ENCODE assay signal across 1 cellular context in the genomic region with DNA sequence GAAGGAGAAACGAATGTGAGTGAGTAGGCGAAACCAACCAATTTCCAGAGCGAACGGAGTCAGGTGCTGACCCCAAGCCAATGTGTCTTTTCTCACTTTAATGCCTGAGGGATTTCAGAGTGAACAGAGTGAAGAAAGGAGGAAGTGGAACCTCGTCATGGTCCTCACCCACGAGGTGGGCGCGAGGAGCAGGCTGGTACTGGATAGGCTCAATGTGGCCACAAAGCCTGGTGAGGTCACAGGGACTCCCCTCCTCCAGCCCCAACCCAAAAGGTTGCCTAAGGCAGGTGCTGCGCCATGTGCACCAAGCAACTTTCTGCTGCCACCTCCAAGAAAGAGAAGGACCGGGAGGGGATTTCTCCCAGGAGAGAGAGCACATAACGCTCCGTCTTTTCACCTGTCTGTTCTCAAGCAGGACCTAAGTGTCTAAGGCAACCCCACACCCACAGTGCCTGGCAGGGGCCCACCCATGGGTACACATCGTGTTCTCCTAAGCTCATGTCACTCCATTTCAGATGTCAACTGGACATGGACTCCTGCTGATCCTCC.
A peak's percentile ranks its signal among the peaks of the same experiment; 100 is the strongest.
TF ChIP-seq lines count a peak whose summit lies in the region.

No MANE protein-coding gene starts in this region.

TF ChIP-seq in GM12878, 131 proteins besides CTCF, POLR2A, EP300 and RAD21 (continued from another document and continues in another):
- TF ChIP-seq, protein P1, sequence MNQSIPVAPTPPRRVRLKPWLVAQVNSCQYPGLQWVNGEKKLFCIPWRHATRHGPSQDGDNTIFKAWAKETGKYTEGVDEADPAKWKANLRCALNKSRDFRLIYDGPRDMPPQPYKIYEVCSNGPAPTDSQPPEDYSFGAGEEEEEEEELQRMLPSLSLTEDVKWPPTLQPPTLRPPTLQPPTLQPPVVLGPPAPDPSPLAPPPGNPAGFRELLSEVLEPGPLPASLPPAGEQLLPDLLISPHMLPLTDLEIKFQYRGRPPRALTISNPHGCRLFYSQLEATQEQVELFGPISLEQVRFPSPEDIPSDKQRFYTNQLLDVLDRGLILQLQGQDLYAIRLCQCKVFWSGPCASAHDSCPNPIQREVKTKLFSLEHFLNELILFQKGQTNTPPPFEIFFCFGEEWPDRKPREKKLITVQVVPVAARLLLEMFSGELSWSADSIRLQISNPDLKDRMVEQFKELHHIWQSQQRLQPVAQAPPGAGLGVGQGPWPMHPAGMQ (IDR thresholded peaks at IDR 0.05; ENCODE audit: borderline replicate concordance) = no peak
- TF ChIP-seq ETV6 (conservative IDR thresholded peaks at IDR 0.05 in 1 of 2, IDR thresholded peaks at IDR 0.05 in 1 of 2; ENCODE audit: borderline replicate concordance in 1 of 2, low read depth in 1 of 2) = peak in 1 of 2 experiments; percentile 83; a peak in 2 of 4 replicates
- peak; percentile 66; the same call in 1 of the 2 replicates for TF ChIP-seq LARP7 (IDR thresholded peaks at IDR 0.05)
- TF ChIP-seq FOXK2 (IDR thresholded peaks at IDR 0.05) = no peak
- peak; percentile 93 to 95 for TF ChIP-seq BHLHE40 (IDR thresholded peaks at IDR 0.05; ENCODE audit: borderline replicate concordance in 1 of 2, low read depth in 2 of 2, low read length in 1 of 2)
- peak; percentile 89 for TF ChIP-seq SP1 (IDR thresholded peaks at IDR 0.05; ENCODE audit: low read depth, low read length)
- TF ChIP-seq, protein P2, sequence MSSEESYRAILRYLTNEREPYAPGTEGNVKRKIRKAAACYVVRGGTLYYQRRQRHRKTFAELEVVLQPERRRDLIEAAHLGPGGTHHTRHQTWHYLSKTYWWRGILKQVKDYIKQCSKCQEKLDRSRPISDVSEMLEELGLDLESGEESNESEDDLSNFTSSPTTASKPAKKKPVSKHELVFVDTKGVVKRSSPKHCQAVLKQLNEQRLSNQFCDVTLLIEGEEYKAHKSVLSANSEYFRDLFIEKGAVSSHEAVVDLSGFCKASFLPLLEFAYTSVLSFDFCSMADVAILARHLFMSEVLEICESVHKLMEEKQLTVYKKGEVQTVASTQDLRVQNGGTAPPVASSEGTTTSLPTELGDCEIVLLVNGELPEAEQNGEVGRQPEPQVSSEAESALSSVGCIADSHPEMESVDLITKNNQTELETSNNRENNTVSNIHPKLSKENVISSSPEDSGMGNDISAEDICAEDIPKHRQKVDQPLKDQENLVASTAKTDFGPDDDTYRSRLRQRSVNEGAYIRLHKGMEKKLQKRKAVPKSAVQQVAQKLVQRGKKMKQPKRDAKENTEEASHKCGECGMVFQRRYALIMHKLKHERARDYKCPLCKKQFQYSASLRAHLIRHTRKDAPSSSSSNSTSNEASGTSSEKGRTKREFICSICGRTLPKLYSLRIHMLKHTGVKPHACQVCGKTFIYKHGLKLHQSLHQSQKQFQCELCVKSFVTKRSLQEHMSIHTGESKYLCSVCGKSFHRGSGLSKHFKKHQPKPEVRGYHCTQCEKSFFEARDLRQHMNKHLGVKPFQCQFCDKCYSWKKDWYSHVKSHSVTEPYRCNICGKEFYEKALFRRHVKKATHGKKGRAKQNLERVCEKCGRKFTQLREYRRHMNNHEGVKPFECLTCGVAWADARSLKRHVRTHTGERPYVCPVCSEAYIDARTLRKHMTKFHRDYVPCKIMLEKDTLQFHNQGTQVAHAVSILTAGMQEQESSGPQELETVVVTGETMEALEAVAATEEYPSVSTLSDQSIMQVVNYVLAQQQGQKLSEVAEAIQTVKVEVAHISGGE (CRISPR knock-in tag; IDR thresholded peaks at IDR 0.05) = no peak
- TF ChIP-seq YBX1 (IDR thresholded peaks at IDR 0.05) = no peak
- TF ChIP-seq, protein P3, sequence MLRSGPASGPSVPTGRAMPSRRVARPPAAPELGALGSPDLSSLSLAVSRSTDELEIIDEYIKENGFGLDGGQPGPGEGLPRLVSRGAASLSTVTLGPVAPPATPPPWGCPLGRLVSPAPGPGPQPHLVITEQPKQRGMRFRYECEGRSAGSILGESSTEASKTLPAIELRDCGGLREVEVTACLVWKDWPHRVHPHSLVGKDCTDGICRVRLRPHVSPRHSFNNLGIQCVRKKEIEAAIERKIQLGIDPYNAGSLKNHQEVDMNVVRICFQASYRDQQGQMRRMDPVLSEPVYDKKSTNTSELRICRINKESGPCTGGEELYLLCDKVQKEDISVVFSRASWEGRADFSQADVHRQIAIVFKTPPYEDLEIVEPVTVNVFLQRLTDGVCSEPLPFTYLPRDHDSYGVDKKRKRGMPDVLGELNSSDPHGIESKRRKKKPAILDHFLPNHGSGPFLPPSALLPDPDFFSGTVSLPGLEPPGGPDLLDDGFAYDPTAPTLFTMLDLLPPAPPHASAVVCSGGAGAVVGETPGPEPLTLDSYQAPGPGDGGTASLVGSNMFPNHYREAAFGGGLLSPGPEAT (IDR thresholded peaks at IDR 0.05; ENCODE audit: low read depth) = peak; percentile 99
- TF ChIP-seq, protein P4, sequence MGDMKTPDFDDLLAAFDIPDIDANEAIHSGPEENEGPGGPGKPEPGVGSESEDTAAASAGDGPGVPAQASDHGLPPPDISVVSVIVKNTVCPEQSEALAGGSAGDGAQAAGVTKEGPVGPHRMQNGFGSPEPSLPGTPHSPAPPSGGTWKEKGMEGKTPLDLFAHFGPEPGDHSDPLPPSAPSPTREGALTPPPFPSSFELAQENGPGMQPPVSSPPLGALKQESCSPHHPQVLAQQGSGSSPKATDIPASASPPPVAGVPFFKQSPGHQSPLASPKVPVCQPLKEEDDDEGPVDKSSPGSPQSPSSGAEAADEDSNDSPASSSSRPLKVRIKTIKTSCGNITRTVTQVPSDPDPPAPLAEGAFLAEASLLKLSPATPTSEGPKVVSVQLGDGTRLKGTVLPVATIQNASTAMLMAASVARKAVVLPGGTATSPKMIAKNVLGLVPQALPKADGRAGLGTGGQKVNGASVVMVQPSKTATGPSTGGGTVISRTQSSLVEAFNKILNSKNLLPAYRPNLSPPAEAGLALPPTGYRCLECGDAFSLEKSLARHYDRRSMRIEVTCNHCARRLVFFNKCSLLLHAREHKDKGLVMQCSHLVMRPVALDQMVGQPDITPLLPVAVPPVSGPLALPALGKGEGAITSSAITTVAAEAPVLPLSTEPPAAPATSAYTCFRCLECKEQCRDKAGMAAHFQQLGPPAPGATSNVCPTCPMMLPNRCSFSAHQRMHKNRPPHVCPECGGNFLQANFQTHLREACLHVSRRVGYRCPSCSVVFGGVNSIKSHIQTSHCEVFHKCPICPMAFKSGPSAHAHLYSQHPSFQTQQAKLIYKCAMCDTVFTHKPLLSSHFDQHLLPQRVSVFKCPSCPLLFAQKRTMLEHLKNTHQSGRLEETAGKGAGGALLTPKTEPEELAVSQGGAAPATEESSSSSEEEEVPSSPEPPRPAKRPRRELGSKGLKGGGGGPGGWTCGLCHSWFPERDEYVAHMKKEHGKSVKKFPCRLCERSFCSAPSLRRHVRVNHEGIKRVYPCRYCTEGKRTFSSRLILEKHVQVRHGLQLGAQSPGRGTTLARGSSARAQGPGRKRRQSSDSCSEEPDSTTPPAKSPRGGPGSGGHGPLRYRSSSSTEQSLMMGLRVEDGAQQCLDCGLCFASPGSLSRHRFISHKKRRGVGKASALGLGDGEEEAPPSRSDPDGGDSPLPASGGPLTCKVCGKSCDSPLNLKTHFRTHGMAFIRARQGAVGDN (IDR thresholded peaks at IDR 0.05) = peak; percentile 99
- TF ChIP-seq SMC3 (IDR thresholded peaks at IDR 0.05; ENCODE audit: borderline replicate concordance, low read length) = peak; percentile 16; the same call in 1 of the 2 replicates
- peak; percentile 98 to 99 for TF ChIP-seq IKZF2 (IDR thresholded peaks at IDR 0.05)
- TF ChIP-seq EED (IDR thresholded peaks at IDR 0.05; ENCODE audit: low read depth) = peak; percentile 97
- TF ChIP-seq, protein P5, sequence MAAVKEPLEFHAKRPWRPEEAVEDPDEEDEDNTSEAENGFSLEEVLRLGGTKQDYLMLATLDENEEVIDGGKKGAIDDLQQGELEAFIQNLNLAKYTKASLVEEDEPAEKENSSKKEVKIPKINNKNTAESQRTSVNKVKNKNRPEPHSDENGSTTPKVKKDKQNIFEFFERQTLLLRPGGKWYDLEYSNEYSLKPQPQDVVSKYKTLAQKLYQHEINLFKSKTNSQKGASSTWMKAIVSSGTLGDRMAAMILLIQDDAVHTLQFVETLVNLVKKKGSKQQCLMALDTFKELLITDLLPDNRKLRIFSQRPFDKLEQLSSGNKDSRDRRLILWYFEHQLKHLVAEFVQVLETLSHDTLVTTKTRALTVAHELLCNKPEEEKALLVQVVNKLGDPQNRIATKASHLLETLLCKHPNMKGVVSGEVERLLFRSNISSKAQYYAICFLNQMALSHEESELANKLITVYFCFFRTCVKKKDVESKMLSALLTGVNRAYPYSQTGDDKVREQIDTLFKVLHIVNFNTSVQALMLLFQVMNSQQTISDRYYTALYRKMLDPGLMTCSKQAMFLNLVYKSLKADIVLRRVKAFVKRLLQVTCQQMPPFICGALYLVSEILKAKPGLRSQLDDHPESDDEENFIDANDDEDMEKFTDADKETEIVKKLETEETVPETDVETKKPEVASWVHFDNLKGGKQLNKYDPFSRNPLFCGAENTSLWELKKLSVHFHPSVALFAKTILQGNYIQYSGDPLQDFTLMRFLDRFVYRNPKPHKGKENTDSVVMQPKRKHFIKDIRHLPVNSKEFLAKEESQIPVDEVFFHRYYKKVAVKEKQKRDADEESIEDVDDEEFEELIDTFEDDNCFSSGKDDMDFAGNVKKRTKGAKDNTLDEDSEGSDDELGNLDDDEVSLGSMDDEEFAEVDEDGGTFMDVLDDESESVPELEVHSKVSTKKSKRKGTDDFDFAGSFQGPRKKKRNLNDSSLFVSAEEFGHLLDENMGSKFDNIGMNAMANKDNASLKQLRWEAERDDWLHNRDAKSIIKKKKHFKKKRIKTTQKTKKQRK (IDR thresholded peaks at IDR 0.05; ENCODE audit: low read depth, low read length) = no peak
- TF ChIP-seq BMI1 (IDR thresholded peaks at IDR 0.05; ENCODE audit: borderline replicate concordance) = peak; percentile 77; the same call in 1 of the 2 replicates
- peak; percentile 93 for TF ChIP-seq TCF12 (IDR thresholded peaks at IDR 0.05; ENCODE audit: low read depth, low read length)
- no peak for TF ChIP-seq NFIC (IDR thresholded peaks at IDR 0.05; ENCODE audit: low read depth, low read length)
- no peak for TF ChIP-seq SREBF1 (IDR thresholded peaks at IDR 0.05; ENCODE audit: low read length)
- peak; percentile 95 for TF ChIP-seq BCL11A (IDR thresholded peaks at IDR 0.05; ENCODE audit: low read depth, low read length)
- TF ChIP-seq MEF2B (IDR thresholded peaks at IDR 0.05; ENCODE audit: partially characterized antibody, poor library complexity, severe bottlenecking) = peak; percentile 96
- no peak for TF ChIP-seq FOS (IDR thresholded peaks at IDR 0.05; ENCODE audit: borderline replicate concordance, extremely low read depth, insufficient read length)
- TF ChIP-seq, protein P6, sequence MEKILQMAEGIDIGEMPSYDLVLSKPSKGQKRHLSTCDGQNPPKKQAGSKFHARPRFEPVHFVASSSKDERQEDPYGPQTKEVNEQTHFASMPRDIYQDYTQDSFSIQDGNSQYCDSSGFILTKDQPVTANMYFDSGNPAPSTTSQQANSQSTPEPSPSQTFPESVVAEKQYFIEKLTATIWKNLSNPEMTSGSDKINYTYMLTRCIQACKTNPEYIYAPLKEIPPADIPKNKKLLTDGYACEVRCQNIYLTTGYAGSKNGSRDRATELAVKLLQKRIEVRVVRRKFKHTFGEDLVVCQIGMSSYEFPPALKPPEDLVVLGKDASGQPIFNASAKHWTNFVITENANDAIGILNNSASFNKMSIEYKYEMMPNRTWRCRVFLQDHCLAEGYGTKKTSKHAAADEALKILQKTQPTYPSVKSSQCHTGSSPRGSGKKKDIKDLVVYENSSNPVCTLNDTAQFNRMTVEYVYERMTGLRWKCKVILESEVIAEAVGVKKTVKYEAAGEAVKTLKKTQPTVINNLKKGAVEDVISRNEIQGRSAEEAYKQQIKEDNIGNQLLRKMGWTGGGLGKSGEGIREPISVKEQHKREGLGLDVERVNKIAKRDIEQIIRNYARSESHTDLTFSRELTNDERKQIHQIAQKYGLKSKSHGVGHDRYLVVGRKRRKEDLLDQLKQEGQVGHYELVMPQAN (conservative IDR thresholded peaks at IDR 0.05) = peak; percentile 49; the same call in 1 of the 2 replicates
- TF ChIP-seq, protein P7, sequence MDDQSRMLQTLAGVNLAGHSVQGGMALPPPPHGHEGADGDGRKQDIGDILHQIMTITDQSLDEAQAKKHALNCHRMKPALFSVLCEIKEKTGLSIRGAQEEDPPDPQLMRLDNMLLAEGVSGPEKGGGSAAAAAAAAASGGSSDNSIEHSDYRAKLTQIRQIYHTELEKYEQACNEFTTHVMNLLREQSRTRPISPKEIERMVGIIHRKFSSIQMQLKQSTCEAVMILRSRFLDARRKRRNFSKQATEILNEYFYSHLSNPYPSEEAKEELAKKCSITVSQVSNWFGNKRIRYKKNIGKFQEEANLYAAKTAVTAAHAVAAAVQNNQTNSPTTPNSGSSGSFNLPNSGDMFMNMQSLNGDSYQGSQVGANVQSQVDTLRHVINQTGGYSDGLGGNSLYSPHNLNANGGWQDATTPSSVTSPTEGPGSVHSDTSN (IDR thresholded peaks at IDR 0.05; ENCODE audit: insufficient replicate concordance, low read depth, low read length) = no peak
- TF ChIP-seq, protein P8, sequence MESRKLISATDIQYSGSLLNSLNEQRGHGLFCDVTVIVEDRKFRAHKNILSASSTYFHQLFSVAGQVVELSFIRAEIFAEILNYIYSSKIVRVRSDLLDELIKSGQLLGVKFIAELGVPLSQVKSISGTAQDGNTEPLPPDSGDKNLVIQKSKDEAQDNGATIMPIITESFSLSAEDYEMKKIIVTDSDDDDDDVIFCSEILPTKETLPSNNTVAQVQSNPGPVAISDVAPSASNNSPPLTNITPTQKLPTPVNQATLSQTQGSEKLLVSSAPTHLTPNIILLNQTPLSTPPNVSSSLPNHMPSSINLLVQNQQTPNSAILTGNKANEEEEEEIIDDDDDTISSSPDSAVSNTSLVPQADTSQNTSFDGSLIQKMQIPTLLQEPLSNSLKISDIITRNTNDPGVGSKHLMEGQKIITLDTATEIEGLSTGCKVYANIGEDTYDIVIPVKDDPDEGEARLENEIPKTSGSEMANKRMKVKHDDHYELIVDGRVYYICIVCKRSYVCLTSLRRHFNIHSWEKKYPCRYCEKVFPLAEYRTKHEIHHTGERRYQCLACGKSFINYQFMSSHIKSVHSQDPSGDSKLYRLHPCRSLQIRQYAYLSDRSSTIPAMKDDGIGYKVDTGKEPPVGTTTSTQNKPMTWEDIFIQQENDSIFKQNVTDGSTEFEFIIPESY (IDR thresholded peaks at IDR 0.05) = no peak
- TF ChIP-seq ZNF622 (IDR thresholded peaks at IDR 0.05) = no peak
- TF ChIP-seq YY1 (IDR thresholded peaks at IDR 0.05; ENCODE audit: low read depth, low read length) = peak; percentile 58
- TF ChIP-seq GATAD2B (conservative IDR thresholded peaks at IDR 0.05; ENCODE audit: low read depth) = peak; percentile 95
- no peak for TF ChIP-seq ZNF384 (IDR thresholded peaks at IDR 0.05; ENCODE audit: borderline replicate concordance, low read depth, low read length)
- TF ChIP-seq JUND (IDR thresholded peaks at IDR 0.05; ENCODE audit: low read depth, low read length) = peak; percentile 62; the same call in 1 of the 2 replicates
- TF ChIP-seq, protein P9, sequence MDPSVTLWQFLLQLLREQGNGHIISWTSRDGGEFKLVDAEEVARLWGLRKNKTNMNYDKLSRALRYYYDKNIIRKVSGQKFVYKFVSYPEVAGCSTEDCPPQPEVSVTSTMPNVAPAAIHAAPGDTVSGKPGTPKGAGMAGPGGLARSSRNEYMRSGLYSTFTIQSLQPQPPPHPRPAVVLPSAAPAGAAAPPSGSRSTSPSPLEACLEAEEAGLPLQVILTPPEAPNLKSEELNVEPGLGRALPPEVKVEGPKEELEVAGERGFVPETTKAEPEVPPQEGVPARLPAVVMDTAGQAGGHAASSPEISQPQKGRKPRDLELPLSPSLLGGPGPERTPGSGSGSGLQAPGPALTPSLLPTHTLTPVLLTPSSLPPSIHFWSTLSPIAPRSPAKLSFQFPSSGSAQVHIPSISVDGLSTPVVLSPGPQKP (IDR thresholded peaks at IDR 0.05; ENCODE audit: low read depth, low read length) = no peak
- no peak for TF ChIP-seq NR2C2 (IDR thresholded peaks at IDR 0.05; ENCODE audit: borderline replicate concordance, control insufficient read depth, insufficient read length, low read depth)
